8 cellular contexts compared by ENCODE assay signal in genomic region chr11:68146704-68147474, GRCh38. TPM values are rescaled to one million over a fixed set of nuclear protein-coding genes. Genes with fewer than 3 reads are reported as not detected.
DNase-seq lines count a peak whose midpoint lies in the region; ATAC-seq and TF ChIP-seq lines count a peak whose summit lies in the region.

No MANE protein-coding gene starts in this region.

- no peaks in the 10 kb centered on the region for H3K9me3 ChIP-seq in left ventricle myocardium inferior (replicated peaks)

- H3K27me3 Mint-ChIP-seq in activated CD4-positive, alpha-beta T cell treated with anti-CD3 and anti-CD28 coated beads, Interleukin-2, amount 10 ng/mL, durations not matched to agents 7 days and 5 days = no peaks in the 10 kb centered on the region

- H3K27ac Mint-ChIP-seq in activated CD4-positive, alpha-beta T cell treated with anti-CD3 and anti-CD28 coated beads, Interleukin-2, amount 10 ng/mL, durations not matched to agents 7 days and 5 days = no peak overlapping the region

- H3K4me3 ChIP-seq in left ventricle myocardium inferior = no peak overlapping the region

- H3K36me3 ChIP-seq in left ventricle myocardium inferior = no peaks in the 10 kb centered on the region

- no peak for ATAC-seq in HG03457 (IDR thresholded peaks at IDR 0.05; ENCODE audit: unreplicated experiment)

- H3K9me3 Mint-ChIP-seq in activated CD4-positive, alpha-beta T cell treated with anti-CD3 and anti-CD28 coated beads, Interleukin-2, amount 10 ng/mL, durations not matched to agents 7 days and 5 days = no peaks in the 10 kb centered on the region

- peak; percentile 3 to 15 for DNase-seq in NCI-H524 (lab: John Stamatoyannopoulos, UW)
- no peak for DNase-seq in NCI-H524 treated with DMSO at 0.1 percent for 48 hours (lab: John Stamatoyannopoulos, UW)
- peak; percentile 14 for DNase-seq in RKO (ENCODE audit: low spot score)
- no peak for DNase-seq in left ventricle myocardium inferior
- DNase-seq in ureter (ENCODE audit: low spot score) = peak; percentile 77
- no peak for DNase-seq in activated CD4-positive, alpha-beta T cell treated with anti-CD3 and anti-CD28 coated beads, Interleukin-2, amount 10 ng/mL, durations not matched to agents 7 days and 5 days
- DNase-seq in NCI-H2171 treated with DMSO at 0.1 percent for 48 hours (lab: John Stamatoyannopoulos, UW) = no peak

- POLR2A ChIA-PET in activated CD4-positive, alpha-beta T cell treated with anti-CD3 and anti-CD28 coated beads, Interleukin-2, amount 10 ng/mL, durations not matched to agents 7 days and 5 days (lab: Charles Lee) = no interaction called here

- CTCF ChIA-PET in activated CD4-positive, alpha-beta T cell treated with anti-CD3 and anti-CD28 coated beads, Interleukin-2, amount 10 ng/mL, durations not matched to agents 7 days and 5 days (lab: Charles Lee) = no interaction called here

- no peak for TF ChIP-seq CTCF in left ventricle myocardium inferior (IDR thresholded peaks at IDR 0.05; ENCODE audit: borderline replicate concordance)

- peak overlapping the region; percentile 86 for H3K27ac ChIP-seq in left ventricle myocardium inferior (replicated peaks)

- no peaks in the 10 kb centered on the region for H3K27me3 ChIP-seq in left ventricle myocardium inferior (ENCODE audit: low read depth)

- H3K36me3 Mint-ChIP-seq in activated CD4-positive, alpha-beta T cell treated with anti-CD3 and anti-CD28 coated beads, Interleukin-2, amount 10 ng/mL, durations not matched to agents 7 days and 5 days (ENCODE audit: low read depth) = no peaks in the 10 kb centered on the region

- no peak overlapping the region for H3K4me3 Mint-ChIP-seq in activated CD4-positive, alpha-beta T cell treated with anti-CD3 and anti-CD28 coated beads, Interleukin-2, amount 10 ng/mL, durations not matched to agents 7 days and 5 days

- peaks cover 8% of the 10 kb centered on the region for H3K4me1 Mint-ChIP-seq in activated CD4-positive, alpha-beta T cell treated with anti-CD3 and anti-CD28 coated beads, Interleukin-2, amount 10 ng/mL, durations not matched to agents 7 days and 5 days

- H3K4me1 ChIP-seq in left ventricle myocardium inferior = peaks cover 32% of the 10 kb centered on the region

- intact Hi-C loops in left ventricle myocardium inferior (cut with micrococcal nuclease) = no loop called here

RNA-seq across cellular contexts. Expression of gene CHKA, which starts 25.7 kb away (rescaled TPM):
- 8.7 TPM for total RNA-seq in left ventricle myocardium inferior
- 66.2 TPM for total RNA-seq in ureter
- 1 to 10 TPM; 4.5 to 6.3 TPM for total RNA-seq in activated CD4-positive, alpha-beta T cell treated with anti-CD3 and anti-CD28 coated beads, Interleukin-2, amount 10 ng/mL, durations not matched to agents 7 days and 5 days

Comparison
In these comparisons a context has a peak if more than half of its experiments do, and no peak if none do; other contexts are left out.
1. DNase-seq: peak in NCI-H524 (2 of 2), RKO (single experiment) and ureter (single experiment); none in NCI-H524 treated with DMSO at 0.1 percent for 48 hours (single experiment), left ventricle myocardium inferior (single experiment), activated CD4-positive, alpha-beta T cell treated with anti-CD3 and anti-CD28 coated beads, Interleukin-2, amount 10 ng/mL, durations not matched to agents 7 days and 5 days (single experiment) and NCI-H2171 treated with DMSO at 0.1 percent for 48 hours (single experiment).